In genomic region chr2:39119732-39120520, GRCh38 we compare ENCODE assay signal across 8 cellular contexts. TPM values are rescaled to one million over a fixed set of nuclear protein-coding genes. Genes with fewer than 3 reads are reported as not detected.
DNase-seq lines count a peak whose midpoint lies in the region; FAIRE-seq and TF ChIP-seq lines count a peak whose summit lies in the region.

No MANE protein-coding gene starts in this region.

- no peaks in the 10 kb centered on the region for H3K9me3 Mint-ChIP-seq in immature natural killer cell

- H3K4me1 ChIP-seq in mammary epithelial cell (ENCODE audit: insufficient read depth, low read length) (peaks cover 26% of the 10 kb centered on the region), small intestine (ENCODE audit: control insufficient read depth in 2 of 2, insufficient read depth in 1 of 2, low read depth in 1 of 2, low read length in 1 of 2) (peaks cover 4 to 18% of the 10 kb centered on the region in 2 donors)

- intact Hi-C loops in mammary epithelial cell (cut with micrococcal nuclease): loop anchor here (10.0 kb wide), 1 partner anchor 245 kb away; the partner anchor contains the start of genes DHX57 and MORN2

- peak overlapping the region; percentile 95 for H3K4me2 ChIP-seq in mammary epithelial cell (ENCODE audit: insufficient read depth, low read depth, low read length)

- peak overlapping the region; percentile 93 to 97 (median 94) for H3K4me3 Mint-ChIP-seq in immature natural killer cell

- peak overlapping the region; percentile 83 for H3K9ac ChIP-seq in mammary epithelial cell (ENCODE audit: insufficient read depth, low read length)

- DNase-seq in H7 (peak; percentile 46), UCSD-AML1 (lab: John Stamatoyannopoulos, UW; ENCODE audit: unreplicated experiment) (peak; percentile 67), mammary epithelial cell (peak; percentile 59), immature natural killer cell (peak; percentile 59 to 65 (median 62)), small intestine (peak; percentile 58), COLO829 (ENCODE audit: low spot score) (no peak)

- in situ Hi-C loops in mammary epithelial cell (cut with MboI; ENCODE audit: low sequenced_read_pairs in 2 of 2): no loop called here

- H3K79me2 ChIP-seq in mammary epithelial cell (ENCODE audit: insufficient read depth, low read length): peaks cover 66% of the 10 kb centered on the region

- WGBS in mammary epithelial cell (ENCODE audit: low coverage, missing lambda C conversion rate): 0% methylated on average over 12 of the region's 63 CpGs
- WGBS in small intestine, 3 donors: 0 to 1% (median 0%) methylated on average over 38 to 63 of the region's 63 CpGs

- H3K4me1 Mint-ChIP-seq in immature natural killer cell: peaks cover 67 to 78% of the 10 kb centered on the region in 2 donors

- peaks cover 0 to 6% (median 3%) of the 10 kb centered on the region in 3 donors for H3K36me3 Mint-ChIP-seq in immature natural killer cell

- no peak for FAIRE-seq in small intestine (lab: Jason Lieb, UNC)

- H3K27me3 Mint-ChIP-seq in immature natural killer cell (ENCODE audit: low read depth in 3 of 3): peaks cover 4 to 18% (median 11%) of the 10 kb centered on the region in 3 donors

- dilution Hi-C loops in mammary epithelial cell (cut with HindIII; ENCODE audit: low sequenced_read_pairs): no loop called here

- no TSS peak for BruUV-seq in mammary epithelial cell (replicated peaks; lab: Mats Ljungman, UMichigan)

- H3K27me3 ChIP-seq in H7 (ENCODE audit: control insufficient read depth, insufficient read depth, low read length): no peaks in the 10 kb centered on the region
- no peaks in the 10 kb centered on the region for H3K27me3 ChIP-seq in mammary epithelial cell (ENCODE audit: insufficient read depth, low read length)
- no peaks in the 10 kb centered on the region for H3K27me3 ChIP-seq in small intestine (ENCODE audit: control insufficient read depth in 2 of 2, insufficient read depth in 2 of 2, low read length in 2 of 2)

- TF ChIP-seq CTCF in GM12872 (IDR thresholded peaks at IDR 0.05; ENCODE audit: insufficient read depth, low read depth, low read length): peak; percentile 17; the same call in 1 of the 3 replicates
- peak; percentile 33; the same call in 1 of the 2 replicates for TF ChIP-seq CTCF in LNCAP (IDR thresholded peaks at IDR 0.05)
- TF ChIP-seq CTCF in mammary epithelial cell (conservative IDR thresholded peaks at IDR 0.05 in 1 of 2, IDR thresholded peaks at IDR 0.05 in 1 of 2; ENCODE audit: extremely low read depth in 1 of 2, insufficient read depth in 1 of 2, low read depth in 1 of 2, low read length in 2 of 2): peak; percentile 19 to 32

- H3K36me3 ChIP-seq in H7 (replicated peaks; ENCODE audit: control insufficient read depth, insufficient read depth, low read length): no peaks in the 10 kb centered on the region; the same call in 1 of the 2 replicates
- no peaks in the 10 kb centered on the region for H3K36me3 ChIP-seq in mammary epithelial cell (ENCODE audit: insufficient read depth, low read length)
- peaks cover 0 to 2% of the 10 kb centered on the region in 2 donors for H3K36me3 ChIP-seq in small intestine (ENCODE audit: control insufficient read depth in 2 of 2, insufficient read depth in 2 of 2, low read length in 2 of 2)

- H3K4me3 ChIP-seq in H7 (ENCODE audit: insufficient read depth, low read depth, low read length) (peak overlapping the region; percentile 76), mammary epithelial cell (replicated peaks in 1 of 3; ENCODE audit: insufficient read depth in 1 of 3, low read depth in 2 of 3, low read length in 3 of 3) (peak overlapping the region; percentile 70 to 77 (median 74)), small intestine (ENCODE audit: low read depth in 1 of 2, low read length in 2 of 2) (peak overlapping the region; percentile 83 to 85)

- H3K9me3 ChIP-seq in mammary epithelial cell (replicated peaks; ENCODE audit: insufficient read depth, low read length): no peaks in the 10 kb centered on the region
- no peaks in the 10 kb centered on the region for H3K9me3 ChIP-seq in small intestine (ENCODE audit: control insufficient read depth, low read depth)

- no peaks in the 10 kb centered on the region for H4K20me1 ChIP-seq in mammary epithelial cell (ENCODE audit: insufficient read depth, low read length)

- H3K27ac Mint-ChIP-seq in immature natural killer cell: peak overlapping the region; percentile 78 to 98 (median 94)

- CTCF ChIA-PET in mammary epithelial cell (lab: Charles Lee; ENCODE audit: low non-redundant PET): interaction anchor here (0.8 to 1.1 kb wide), 2 partner anchors 172 to 466 kb away, joined by 4 to 6 read pairs; no protein-coding TSS in a partner anchor

- H3K27ac ChIP-seq in mammary epithelial cell (ENCODE audit: insufficient read depth, low read depth, low read length) (peak overlapping the region; percentile 81), small intestine (ENCODE audit: low read depth in 1 of 2, low read length in 1 of 2) (peak overlapping the region; percentile 94 to 97)

- peak overlapping the region; percentile 89 for H2AFZ ChIP-seq in mammary epithelial cell (ENCODE audit: low read depth, low read length)

RNA-seq across cellular contexts. Expression of gene SOS1, which starts 0.9 kb away (rescaled TPM):
- total RNA-seq in H7 (2014; rRNA removed; shearing (Covaris generic)): 8.4 and 22.0 TPM in 2 replicates
- total RNA-seq in mammary epithelial cell: 10 to 100 TPM; 23.7 to 29.1 TPM
- 15.1 TPM for polyA plus RNA-seq in mammary epithelial cell
- 71.3 TPM for polyA minus RNA-seq in mammary epithelial cell
- polyA plus RNA-seq in immature natural killer cell: 10 to 100 TPM in 1 of 3 donors, 1 to 10 TPM in 2; 3.6 to 12.8 (median 8.2) TPM
- 10 to 100 TPM in 2 of 3 donors, 1 to 10 TPM in 1; 7.8 to 18.1 (median 10.5) TPM for polyA plus RNA-seq in small intestine
